In the genomic region with DNA sequence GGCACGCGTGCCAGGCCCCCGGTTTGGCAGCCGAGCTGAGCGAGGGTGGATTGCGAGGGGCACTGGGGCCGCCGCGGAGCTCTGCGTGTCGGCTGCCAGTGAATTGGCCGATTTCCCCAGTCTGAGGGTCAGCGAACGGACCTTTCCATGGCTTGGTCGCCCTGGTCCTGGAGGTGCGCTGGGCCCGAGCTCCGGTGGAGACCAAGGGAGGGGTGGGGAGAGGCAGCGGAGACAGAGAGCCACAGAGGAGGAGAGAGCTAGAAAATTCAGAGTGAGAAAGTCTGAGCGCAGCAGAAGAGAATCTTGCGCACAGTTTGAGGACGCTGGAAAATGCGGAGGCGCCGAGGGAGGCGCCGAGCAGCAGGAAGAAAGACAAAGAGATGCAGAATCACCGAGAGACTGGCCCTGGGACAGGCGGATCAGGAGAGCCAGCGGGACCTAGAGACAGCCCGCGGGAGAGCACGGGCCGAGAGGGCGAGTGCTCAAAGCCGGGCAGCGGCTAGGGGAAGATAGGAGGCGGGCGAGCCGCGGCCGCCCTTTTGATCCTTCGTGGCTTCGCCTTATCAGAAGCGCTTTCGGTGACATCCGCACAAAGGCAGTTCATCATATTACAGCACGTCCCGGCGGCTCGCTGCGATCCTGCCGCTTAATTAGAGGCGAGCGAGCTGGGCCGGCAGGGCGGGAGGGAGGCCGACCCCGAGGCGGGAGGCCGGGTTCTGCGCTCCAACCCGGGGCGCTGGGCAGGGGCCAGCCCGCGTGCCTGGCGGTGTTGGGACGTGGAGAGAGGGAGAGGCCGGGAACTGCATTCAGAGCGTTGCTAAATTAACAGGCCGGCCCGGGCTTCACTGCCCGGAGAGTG, we compare ENCODE assay signal across 12 cellular contexts. TPM values are rescaled to one million over a fixed set of nuclear protein-coding genes. Genes with fewer than 3 reads are reported as not detected.
A peak's percentile ranks its signal among the peaks of the same experiment; 100 is the strongest.
DNase-seq lines count a peak whose midpoint lies in the region; TF ChIP-seq lines count a peak whose summit lies in the region.
"Had no signal": no experiment of that assay in that cellular context is flagged by ENCODE, and none has a peak within 500 bp of the region (broad histone marks: within the 10 kb centered on the region; RNA-seq: fewer than 3 reads in every experiment).

No MANE protein-coding gene starts in this region.

- peak overlapping the region; percentile 9 for H3K4me3 ChIP-seq in WERI-Rb-1 (ENCODE audit: low read depth, low read length)
- peak overlapping the region; percentile 12 for H3K4me3 ChIP-seq in mesodermal cell (ENCODE audit: extremely low read depth, insufficient read depth, low read length, poor library complexity, severe bottlenecking)
- H3K4me3 ChIP-seq: SJCRH30, skin epidermis had no signal

- POLR2A ChIA-PET in activated CD4-positive, alpha-beta memory T cell treated with anti-CD3 and anti-CD28 coated beads, Interleukin-2, amount 10 ng/mL, durations not matched to agents 7 days and 5 days (lab: Charles Lee), result no interaction called here

- CTCF ChIA-PET in activated CD4-positive, alpha-beta memory T cell treated with anti-CD3 and anti-CD28 coated beads, Interleukin-2, amount 10 ng/mL, durations not matched to agents 7 days and 5 days (lab: Charles Lee), result no interaction called here

- peaks cover 85% of the 10 kb centered on the region for H3K27me3 Mint-ChIP-seq in activated CD4-positive, alpha-beta memory T cell treated with anti-CD3 and anti-CD28 coated beads, Interleukin-2, amount 10 ng/mL, durations not matched to agents 7 days and 5 days
- peaks cover 88% of the 10 kb centered on the region for H3K27me3 Mint-ChIP-seq in progenitor cell of endocrine pancreas

- 0 to 1% methylated on average over 68 to 73 of the region's 73 CpGs for WGBS in mesodermal cell (ENCODE audit: insufficient coverage in 2 of 2), 2 experiments

- H3K4me3 Mint-ChIP-seq in activated CD4-positive, alpha-beta memory T cell treated with anti-CD3 and anti-CD28 coated beads, Interleukin-2, amount 10 ng/mL, durations not matched to agents 7 days and 5 days, result no peak overlapping the region
- no peak overlapping the region for H3K4me3 Mint-ChIP-seq in progenitor cell of endocrine pancreas (ENCODE audit: low read depth)
- H3K4me3 Mint-ChIP-seq: immature natural killer cell had no signal

- peaks cover 24% of the 10 kb centered on the region for H3K4me1 ChIP-seq in mesodermal cell (ENCODE audit: control insufficient read depth, insufficient read depth, low read length, poor library complexity, severe bottlenecking)
- H3K4me1 ChIP-seq: SJCRH30 had no signal

- H3K9me3 Mint-ChIP-seq in activated CD4-positive, alpha-beta memory T cell treated with anti-CD3 and anti-CD28 coated beads, Interleukin-2, amount 10 ng/mL, durations not matched to agents 7 days and 5 days, result no peaks in the 10 kb centered on the region
- H3K9me3 Mint-ChIP-seq in progenitor cell of endocrine pancreas (ENCODE audit: low read depth), result no peaks in the 10 kb centered on the region

- TF ChIP-seq CTCF in WERI-Rb-1 (IDR thresholded peaks at IDR 0.05; ENCODE audit: low read depth, low read length) (no peak), progenitor cell of endocrine pancreas (IDR thresholded peaks at IDR 0.05; ENCODE audit: unreplicated experiment) (no peak)

- no peaks in the 10 kb centered on the region for H3K9me3 ChIP-seq in WERI-Rb-1 (ENCODE audit: severe bottlenecking)
- no peaks in the 10 kb centered on the region for H3K9me3 ChIP-seq in mesodermal cell (ENCODE audit: control insufficient read depth, low read length)
- H3K9me3 ChIP-seq: SJCRH30 had no signal

- H3K4me1 Mint-ChIP-seq in activated CD4-positive, alpha-beta memory T cell treated with anti-CD3 and anti-CD28 coated beads, Interleukin-2, amount 10 ng/mL, durations not matched to agents 7 days and 5 days, result peaks cover 7% of the 10 kb centered on the region
- peaks cover 11% of the 10 kb centered on the region for H3K4me1 Mint-ChIP-seq in progenitor cell of endocrine pancreas (ENCODE audit: low read depth)
- H3K4me1 Mint-ChIP-seq: immature natural killer cell had no signal

- H3K27me3 ChIP-seq in WERI-Rb-1 (ENCODE audit: insufficient read depth, low read depth, severe bottlenecking), result peaks cover 94% of the 10 kb centered on the region

- no peaks in the 10 kb centered on the region for H3K36me3 Mint-ChIP-seq in activated CD4-positive, alpha-beta memory T cell treated with anti-CD3 and anti-CD28 coated beads, Interleukin-2, amount 10 ng/mL, durations not matched to agents 7 days and 5 days (ENCODE audit: low read depth)
- no peaks in the 10 kb centered on the region for H3K36me3 Mint-ChIP-seq in progenitor cell of endocrine pancreas (ENCODE audit: insufficient read depth)
- H3K36me3 Mint-ChIP-seq: immature natural killer cell had no signal

- H3K36me3 ChIP-seq in WERI-Rb-1 (no peaks in the 10 kb centered on the region), mesodermal cell (ENCODE audit: control insufficient read depth, insufficient read depth, low read length) (no peaks in the 10 kb centered on the region)
- H3K36me3 ChIP-seq: SJCRH30 had no signal

- DNase-seq in AG08395 (ENCODE audit: low spot score) (peak; percentile 22), EH (ENCODE audit: low read depth) (peak; percentile 2), WERI-Rb-1 (no peak), Kasumi-1 (lab: John Stamatoyannopoulos, UW) (no peak), dedifferentiated amniotic fluid mesenchymal stem cell (ENCODE audit: extremely low spot score) (no peak), progenitor cell of endocrine pancreas (ENCODE audit: low spot score, unreplicated experiment) (no peak)
- DNase-seq in activated CD4-positive, alpha-beta memory T cell treated with anti-CD3 and anti-CD28 coated beads, Interleukin-2, amount 10 ng/mL, durations not matched to agents 7 days and 5 days, result no peak
- DNase-seq: immature natural killer cell, SJCRH30 had no signal

- H3K27ac ChIP-seq in WERI-Rb-1 (no peak overlapping the region), mesodermal cell (ENCODE audit: low read depth, low read length, severe bottlenecking) (no peak overlapping the region)
- H3K27ac ChIP-seq: SJCRH30, skin epidermis had no signal

- no peak overlapping the region for H3K27ac Mint-ChIP-seq in activated CD4-positive, alpha-beta memory T cell treated with anti-CD3 and anti-CD28 coated beads, Interleukin-2, amount 10 ng/mL, durations not matched to agents 7 days and 5 days
- H3K27ac Mint-ChIP-seq in progenitor cell of endocrine pancreas, result no peak overlapping the region
- H3K27ac Mint-ChIP-seq: immature natural killer cell had no signal

RNA-seq across cellular contexts. Expression of a gene that starts 12.7 kb away (rescaled TPM):
- 1.3 TPM for polyA plus RNA-seq in mesodermal cell (2013, experiment 1 of 2)
- 0.71 TPM for polyA plus RNA-seq in mesodermal cell (2013, experiment 2 of 2)
- not detected for total RNA-seq in activated CD4-positive, alpha-beta memory T cell treated with anti-CD3 and anti-CD28 coated beads, Interleukin-2, amount 10 ng/mL, durations not matched to agents 7 days and 5 days
- total RNA-seq in progenitor cell of endocrine pancreas, result not detected in 2 replicates
- total RNA-seq: dermis microvascular lymphatic vessel endothelial cell had no signal
- polyA plus RNA-seq: immature natural killer cell had no signal

Comparison
In these comparisons a context has a peak if more than half of its experiments do, and no peak if none do; other contexts are left out.
1. DNase-seq: peak in AG08395 (single experiment) and EH (single experiment); none in WERI-Rb-1 (single experiment), activated CD4-positive, alpha-beta memory T cell treated with anti-CD3 and anti-CD28 coated beads, Interleukin-2, amount 10 ng/mL, durations not matched to agents 7 days and 5 days (single experiment), Kasumi-1 (0 of 2), dedifferentiated amniotic fluid mesenchymal stem cell (single experiment) and progenitor cell of endocrine pancreas (single experiment).